Comparison of ENCODE assay signal across 9 cellular contexts in genomic region chrX:153969904-153970397, GRCh38. TPM values are rescaled to one million over a fixed set of nuclear protein-coding genes. Genes with fewer than 3 reads are reported as not detected.
DNase-seq lines count a peak whose midpoint lies in the region; ATAC-seq, FAIRE-seq and TF ChIP-seq lines count a peak whose summit lies in the region.
"Had no signal": no experiment of that assay in that cellular context is flagged by ENCODE, and none has a peak within 500 bp of the region (broad histone marks: within the 10 kb centered on the region; RNA-seq: fewer than 3 reads in every experiment).

No MANE protein-coding gene starts in this region.

- H3K4me2 ChIP-seq in SK-N-SH (peak overlapping the region; percentile 80), endothelial cell of umbilical vein (ENCODE audit: insufficient read depth, low read length) (peak overlapping the region; percentile 70), neural cell (ENCODE audit: low read length) (peak overlapping the region; percentile 70)

- H3K27ac ChIP-seq in SK-N-SH (ENCODE audit: low read depth in 2 of 2, low read length in 1 of 2) (peak overlapping the region; percentile 60 to 99; a peak in 3 of 4 replicates), endothelial cell of umbilical vein (ENCODE audit: insufficient read depth, low read depth, low read length) (no peak overlapping the region), neural cell (ENCODE audit: low read length) (peak overlapping the region; percentile 98)

- no peak for TF ChIP-seq RAD21 in SK-N-SH (IDR thresholded peaks at IDR 0.05; ENCODE audit: low read length)
- no peak for TF ChIP-seq RAD21 in neural cell (conservative IDR thresholded peaks at IDR 0.05)

- H3K9me1 ChIP-seq in endothelial cell of umbilical vein (replicated peaks; ENCODE audit: control insufficient read depth, extremely low read depth, insufficient read depth, low read length) = no peaks in the 10 kb centered on the region

- TF ChIP-seq CTCF in SK-N-SH (IDR thresholded peaks at IDR 0.05) (no peak), endothelial cell of umbilical vein (IDR thresholded peaks at IDR 0.05; ENCODE audit: extremely low read depth in 1 of 2, insufficient read depth in 1 of 2, low read depth in 1 of 2, low read length in 2 of 2) (no peak), neural cell (IDR thresholded peaks at IDR 0.05; ENCODE audit: poor library complexity, severe bottlenecking) (no peak)

- DNase-seq in DMS 273 (lab: John Stamatoyannopoulos, UW; ENCODE audit: unreplicated experiment) = peak; percentile 80
- DNase-seq in DMS 273 treated with DMSO at 0.1 percent for 48 hours (lab: John Stamatoyannopoulos, UW) = no peak
- DNase-seq in SK-N-SH = peak; percentile 59
- DNase-seq in endothelial cell of umbilical vein (ENCODE audit: low read depth, low spot score) = peak; percentile 23
- no peak for DNase-seq in NCI-H1048 (lab: John Stamatoyannopoulos, UW)

- no peak for TF ChIP-seq POLR2A in endothelial cell of umbilical vein (IDR thresholded peaks at IDR 0.05; ENCODE audit: low read depth, low read length)

- ATAC-seq in GM18870 (IDR thresholded peaks at IDR 0.05; ENCODE audit: unreplicated experiment) (no peak), GM18858 (IDR thresholded peaks at IDR 0.05; ENCODE audit: unreplicated experiment) (no peak)

- peaks cover 50% of the 10 kb centered on the region for H4K20me1 ChIP-seq in SK-N-SH (ENCODE audit: insufficient read depth)
- no peaks in the 10 kb centered on the region for H4K20me1 ChIP-seq in endothelial cell of umbilical vein (replicated peaks; ENCODE audit: control insufficient read depth, extremely low read depth, insufficient read depth, low read length)
- H4K20me1 ChIP-seq in neural cell (ENCODE audit: insufficient read depth) = no peaks in the 10 kb centered on the region

- 14% methylated on average over 21 of the region's 28 CpGs for WGBS in SK-N-SH (ENCODE audit: low lambda C conversion rate)

- H2AFZ ChIP-seq in SK-N-SH (ENCODE audit: low read depth) (no peak overlapping the region), endothelial cell of umbilical vein (ENCODE audit: low read depth, low read length) (no peak overlapping the region), neural cell (ENCODE audit: low read depth, low read length) (no peak overlapping the region)

- TF ChIP-seq EP300 in SK-N-SH (IDR thresholded peaks at IDR 0.05; ENCODE audit: borderline replicate concordance in 1 of 2, low read depth in 1 of 2, low read length in 1 of 2) (no peak), neural cell (conservative IDR thresholded peaks at IDR 0.05; ENCODE audit: poor library complexity, severe bottlenecking) (no peak)

- no peak for FAIRE-seq in endothelial cell of umbilical vein (lab: Jason Lieb, UNC)
- FAIRE-seq: A204.1 had no signal

- intact Hi-C loops in endothelial cell of umbilical vein (cut with micrococcal nuclease) = loop anchor here (2.0 kb wide), 1 partner anchor 17 kb away; no protein-coding TSS in a partner anchor

- peaks cover 0 to 4% of the 10 kb centered on the region in 2 experiments for H3K36me3 ChIP-seq in SK-N-SH (replicated peaks in 1 of 2; ENCODE audit: control insufficient read depth in 1 of 2, insufficient read depth in 2 of 2, low read length in 1 of 2)
- no peaks in the 10 kb centered on the region for H3K36me3 ChIP-seq in endothelial cell of umbilical vein (ENCODE audit: control insufficient read depth in 2 of 2, extremely low read depth in 1 of 2, insufficient read depth in 2 of 2, low read length in 2 of 2)
- no peaks in the 10 kb centered on the region for H3K36me3 ChIP-seq in neural cell (ENCODE audit: insufficient read depth, low read length)

- H3K79me2 ChIP-seq in SK-N-SH (ENCODE audit: insufficient read depth) (peaks cover 77% of the 10 kb centered on the region), endothelial cell of umbilical vein (ENCODE audit: control insufficient read depth, insufficient read depth, low read length) (peaks cover 63% of the 10 kb centered on the region), neural cell (replicated peaks; ENCODE audit: insufficient read depth, low read length) (peaks cover 28% of the 10 kb centered on the region)

- H3K9ac ChIP-seq in SK-N-SH (peak overlapping the region; percentile 98; the same call in 1 of the 2 replicates), endothelial cell of umbilical vein (replicated peaks; ENCODE audit: extremely low read depth, insufficient read depth, low read length) (peak overlapping the region; percentile 19), neural cell (ENCODE audit: low read length) (peak overlapping the region; percentile 98)

- H3K27me3 ChIP-seq in SK-N-SH (ENCODE audit: insufficient read depth) (no peaks in the 10 kb centered on the region), endothelial cell of umbilical vein (ENCODE audit: control insufficient read depth in 2 of 2, insufficient read depth in 2 of 2, low read length in 2 of 2) (no peaks in the 10 kb centered on the region), neural cell (ENCODE audit: insufficient read depth, low read depth, low read length) (no peaks in the 10 kb centered on the region)

- peak overlapping the region; percentile 90 to 98 for H3K4me3 ChIP-seq in SK-N-SH (ENCODE audit: low read depth in 2 of 2, low read length in 1 of 2)
- peak overlapping the region; percentile 68 to 76 (median 69) for H3K4me3 ChIP-seq in endothelial cell of umbilical vein (replicated peaks in 1 of 3; ENCODE audit: insufficient read depth in 1 of 3, low read depth in 1 of 3, low read length in 3 of 3)
- H3K4me3 ChIP-seq in neural cell (ENCODE audit: low read length) = peak overlapping the region; percentile 85

- H3K9me2 ChIP-seq in SK-N-SH (no peaks in the 10 kb centered on the region), neural cell (ENCODE audit: insufficient read depth, low read length) (no peaks in the 10 kb centered on the region)

- no peaks in the 10 kb centered on the region for H3K9me3 ChIP-seq in SK-N-SH
- no peaks in the 10 kb centered on the region for H3K9me3 ChIP-seq in endothelial cell of umbilical vein (replicated peaks; ENCODE audit: control insufficient read depth, insufficient read depth, low read length)
- H3K9me3 ChIP-seq in neural cell (ENCODE audit: low read length) = no peaks in the 10 kb centered on the region

- POLR2A ChIA-PET in SK-N-SH (lab: Yijun Ruan, JAX) = interaction anchor here (0.6 to 1.4 kb wide), 2 partner anchors 9 to 35 kb away, joined by 3 read pairs; partner anchors contain the start of gene NAA10
- POLR2A ChIA-PET in endothelial cell of umbilical vein (lab: Charles Lee) = interaction anchor here (0.6 kb wide), 1 partner anchor 40 kb away, joined by 4 read pairs; no protein-coding TSS in a partner anchor

- dilution Hi-C loops in endothelial cell of umbilical vein (cut with MboI; ENCODE audit: extremely low pct_ligation_motif_present, low sequenced_read_pairs) = no loop called here

- H3K4me1 ChIP-seq in SK-N-SH (ENCODE audit: control insufficient read depth in 1 of 2, insufficient read depth in 2 of 2, low read depth in 1 of 2, low read length in 1 of 2) (peaks cover 16 to 51% of the 10 kb centered on the region in 2 experiments; a peak in 2 of 4 replicates), endothelial cell of umbilical vein (ENCODE audit: control insufficient read depth, extremely low read depth, insufficient read depth, low read length) (peaks cover 45% of the 10 kb centered on the region)

- BruUV-seq in endothelial cell of umbilical vein (replicated peaks; lab: Mats Ljungman, UMichigan) = no TSS peak

- CTCF ChIA-PET in SK-N-SH (lab: Yijun Ruan, JAX) (interaction anchor here (0.7 to 11.6 kb wide), 8 partner anchors 21 to 262 kb away, joined by 3 to 179 read pairs (median 4); partner anchors contain the start of genes ARHGAP4, PLXNB3 and RENBP), endothelial cell of umbilical vein (lab: Charles Lee) (no interaction called here)

- peaks cover 7% of the 10 kb centered on the region for H3F3A ChIP-seq in SK-N-SH (replicated peaks; ENCODE audit: insufficient read depth)
- H3F3A ChIP-seq in neural cell (ENCODE audit: insufficient read depth, low read length, poor library complexity, severe bottlenecking) = no peaks in the 10 kb centered on the region

RNA-seq across cellular contexts. Expression of gene HCFC1, which starts 1.7 kb away (rescaled TPM):
- polyA plus RNA-seq in SK-N-SH (2012; rRNA removed) (4.7 and 9.5 TPM in 2 replicates), endothelial cell of umbilical vein (14.6 and 15.9 TPM in 2 replicates), neural cell (7.3 and 10.3 TPM in 2 replicates)
- polyA plus RNA-seq in SK-N-SH (2012; cell fraction: cytosol; rRNA removed) = 5.9 and 8.1 TPM in 2 replicates
- polyA plus RNA-seq in SK-N-SH (2012; cell fraction: nucleus; rRNA removed) = 27.0 and 39.1 TPM in 2 replicates
- total RNA-seq in endothelial cell of umbilical vein = 80.9 and 85.9 TPM in 2 replicates
- 18.6 and 20.1 TPM in 2 replicates for polyA plus RNA-seq in endothelial cell of umbilical vein (2011; cell fraction: cytosol; rRNA removed)
- polyA plus RNA-seq in endothelial cell of umbilical vein (2011; cell fraction: nucleus; rRNA removed) = 41.9 and 48.6 TPM in 2 replicates
- polyA plus RNA-seq in endothelial cell of umbilical vein (2012) = 29.3 and 31.0 TPM in 2 replicates
- polyA minus RNA-seq in endothelial cell of umbilical vein (19.1 and 19.8 TPM in 2 replicates), neural cell (25.5 and 29.9 TPM in 2 replicates)
- polyA minus RNA-seq in endothelial cell of umbilical vein (2011; cell fraction: cytosol; rRNA and poly(A)+ RNA removed) = 33.4 TPM
- 23.1 and 34.0 TPM in 2 replicates for polyA minus RNA-seq in endothelial cell of umbilical vein (2011; cell fraction: nucleus; rRNA and poly(A)+ RNA removed)

RNA-seq across cellular contexts. Expression of gene TMEM187, which starts 2.6 kb away (rescaled TPM):
- polyA plus RNA-seq in SK-N-SH (2012; rRNA removed) = 9.4 and 10.9 TPM in 2 replicates
- polyA plus RNA-seq in SK-N-SH (2012; cell fraction: cytosol; rRNA removed) = 4.6 and 6.8 TPM in 2 replicates
- 7.8 and 9.4 TPM in 2 replicates for polyA plus RNA-seq in SK-N-SH (2012; cell fraction: nucleus; rRNA removed)
- total RNA-seq in endothelial cell of umbilical vein = 2.6 and 4.1 TPM in 2 replicates
- 15.7 and 19.0 TPM in 2 replicates for polyA plus RNA-seq in endothelial cell of umbilical vein
- 7.7 and 9.0 TPM in 2 replicates for polyA plus RNA-seq in endothelial cell of umbilical vein (2011; cell fraction: cytosol; rRNA removed)
- polyA plus RNA-seq in endothelial cell of umbilical vein (2011; cell fraction: nucleus; rRNA removed) = 3.2 and 3.8 TPM in 2 replicates
- 4.6 and 7.7 TPM in 2 replicates for polyA plus RNA-seq in endothelial cell of umbilical vein (2012)
- polyA minus RNA-seq in endothelial cell of umbilical vein = 6.6 and 8.6 TPM in 2 replicates
- 7.8 TPM for polyA minus RNA-seq in endothelial cell of umbilical vein (2011; cell fraction: cytosol; rRNA and poly(A)+ RNA removed)
- polyA minus RNA-seq in endothelial cell of umbilical vein (2011; cell fraction: nucleus; rRNA and poly(A)+ RNA removed) = 1.5 and 2.1 TPM in 2 replicates
- polyA plus RNA-seq in neural cell = 5.2 and 6.3 TPM in 2 replicates
- polyA minus RNA-seq in neural cell = 3.0 and 5.4 TPM in 2 replicates

RNA-seq across cellular contexts. Expression of gene RENBP, which starts 25.5 kb away (rescaled TPM):
- 0.90 and 1.0 TPM in 2 replicates for polyA plus RNA-seq in SK-N-SH (2012; rRNA removed)
- polyA plus RNA-seq in SK-N-SH (2012; cell fraction: cytosol; rRNA removed) = 0.45 and 0.56 TPM in 2 replicates
- polyA plus RNA-seq in SK-N-SH (2012; cell fraction: nucleus; rRNA removed) = 3.0 and 3.2 TPM in 2 replicates
- 6.2 and 8.0 TPM in 2 replicates for total RNA-seq in endothelial cell of umbilical vein
- 16.0 and 16.2 TPM in 2 replicates for polyA plus RNA-seq in endothelial cell of umbilical vein
- 5.4 and 7.2 TPM in 2 replicates for polyA plus RNA-seq in endothelial cell of umbilical vein (2011; cell fraction: cytosol; rRNA removed)
- polyA plus RNA-seq in endothelial cell of umbilical vein (2011; cell fraction: nucleus; rRNA removed) = 18.0 and 23.3 TPM in 2 replicates
- polyA plus RNA-seq in endothelial cell of umbilical vein (2012) = 5.5 and 12.4 TPM in 2 replicates
- 5.5 and 13.2 TPM in 2 replicates for polyA minus RNA-seq in endothelial cell of umbilical vein
- not detected for polyA minus RNA-seq in endothelial cell of umbilical vein (2011; cell fraction: cytosol; rRNA and poly(A)+ RNA removed)
- 5.1 and 5.9 TPM in 2 replicates for polyA minus RNA-seq in endothelial cell of umbilical vein (2011; cell fraction: nucleus; rRNA and poly(A)+ RNA removed)
- 0.89 and 2.5 TPM in 2 replicates for polyA plus RNA-seq in neural cell
- polyA minus RNA-seq in neural cell = 1.2 and 2.4 TPM in 2 replicates

RNA-seq across cellular contexts. Expression of gene NAA10, which starts 35.1 kb away (rescaled TPM):
- polyA plus RNA-seq in SK-N-SH (2012; rRNA removed) (192 and 229 TPM in 2 replicates), endothelial cell of umbilical vein (141 and 169 TPM in 2 replicates), neural cell (117 and 159 TPM in 2 replicates)
- 193 and 253 TPM in 2 replicates for polyA plus RNA-seq in SK-N-SH (2012; cell fraction: cytosol; rRNA removed)
- polyA plus RNA-seq in SK-N-SH (2012; cell fraction: nucleus; rRNA removed) = 502 and 579 TPM in 2 replicates
- total RNA-seq in endothelial cell of umbilical vein = 143 and 144 TPM in 2 replicates
- 183 and 186 TPM in 2 replicates for polyA plus RNA-seq in endothelial cell of umbilical vein (2011; cell fraction: cytosol; rRNA removed)
- 181 and 188 TPM in 2 replicates for polyA plus RNA-seq in endothelial cell of umbilical vein (2011; cell fraction: nucleus; rRNA removed)
- polyA plus RNA-seq in endothelial cell of umbilical vein (2012) = 142 and 148 TPM in 2 replicates
- polyA minus RNA-seq in endothelial cell of umbilical vein (53.2 and 57.4 TPM in 2 replicates), neural cell (35.5 and 40.4 TPM in 2 replicates)
- polyA minus RNA-seq in endothelial cell of umbilical vein (2011; cell fraction: cytosol; rRNA and poly(A)+ RNA removed) = 62.0 TPM
- 30.4 and 32.5 TPM in 2 replicates for polyA minus RNA-seq in endothelial cell of umbilical vein (2011; cell fraction: nucleus; rRNA and poly(A)+ RNA removed)

RNA-seq across cellular contexts. Expression of gene ARHGAP4, which starts 43.9 kb away (rescaled TPM):
- polyA plus RNA-seq in SK-N-SH (2012; rRNA removed) (1.6 and 2.2 TPM in 2 replicates), endothelial cell of umbilical vein (20.9 and 24.5 TPM in 2 replicates), neural cell (11.2 and 12.1 TPM in 2 replicates)
- polyA plus RNA-seq in SK-N-SH (2012; cell fraction: cytosol; rRNA removed) = 0.45 and 0.94 TPM in 2 replicates
- polyA plus RNA-seq in SK-N-SH (2012; cell fraction: nucleus; rRNA removed) = 15.6 and 25.4 TPM in 2 replicates
- total RNA-seq in endothelial cell of umbilical vein = 31.9 and 33.3 TPM in 2 replicates
- polyA plus RNA-seq in endothelial cell of umbilical vein (2011; cell fraction: cytosol; rRNA removed) = 8.0 and 11.2 TPM in 2 replicates
- polyA plus RNA-seq in endothelial cell of umbilical vein (2011; cell fraction: nucleus; rRNA removed) = 100 and 121 TPM in 2 replicates
- polyA plus RNA-seq in endothelial cell of umbilical vein (2012) = 8.5 and 13.1 TPM in 2 replicates
- polyA minus RNA-seq in endothelial cell of umbilical vein (9.0 and 20.8 TPM in 2 replicates), neural cell (2.9 and 5.3 TPM in 2 replicates)
- polyA minus RNA-seq in endothelial cell of umbilical vein (2011; cell fraction: cytosol; rRNA and poly(A)+ RNA removed) = not detected
- 24.9 and 33.5 TPM in 2 replicates for polyA minus RNA-seq in endothelial cell of umbilical vein (2011; cell fraction: nucleus; rRNA and poly(A)+ RNA removed)

Comparison
In these comparisons a context has a peak if more than half of its experiments do, and no peak if none do; other contexts are left out.
1. DNase-seq: peak in DMS 273 (single experiment), SK-N-SH (single experiment) and endothelial cell of umbilical vein (single experiment); none in DMS 273 treated with DMSO at 0.1 percent for 48 hours (single experiment) and NCI-H1048 (single experiment).
2. H3K9ac ChIP-seq: peak in every context shown above with its lines; median percentile 98 in SK-N-SH; 98 in neural cell; 19 in endothelial cell of umbilical vein.
3. Peak in every context shown above with its lines, with median percentiles within 50 percentile points of each other: H3K4me2 ChIP-seq and H3K4me3 ChIP-seq.